In the genomic region with DNA sequence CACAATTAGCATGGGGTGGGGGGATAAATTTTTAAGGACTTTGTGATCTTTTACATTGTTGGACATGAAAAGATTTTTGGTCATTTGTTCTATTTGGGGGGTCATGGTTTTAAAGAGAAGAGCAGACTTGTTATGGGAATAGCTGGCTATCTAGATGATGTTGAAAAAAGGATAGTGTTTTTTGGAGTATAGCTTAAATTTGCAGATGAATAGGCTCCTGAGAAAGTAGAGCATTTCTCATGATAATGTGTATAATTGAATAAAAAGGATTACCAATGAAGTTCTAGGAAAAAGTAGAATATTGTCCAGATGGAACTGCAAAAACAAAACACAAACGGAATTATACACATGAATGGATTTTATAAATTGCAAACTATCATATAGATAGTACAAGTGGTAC, we compare ENCODE assay signal across 28 cellular contexts.
"Had no signal": no experiment of that assay in that cellular context is flagged by ENCODE, and none has a peak within 500 bp of the region (broad histone marks: within the 10 kb centered on the region; RNA-seq: fewer than 3 reads in every experiment).

No MANE protein-coding gene starts in this region.

- H3K9me3 ChIP-seq: suprapubic skin, testis, thyroid gland, upper lobe of right lung, vagina had no signal

- H3K4me1 ChIP-seq: stomach, suprapubic skin, thyroid gland, tibial artery, transverse colon, upper lobe of left lung, upper lobe of right lung, uterus, vagina had no signal

- H3K4me1 Mint-ChIP-seq: stimulated activated effector memory CD8-positive, alpha-beta T cell treated with anti-CD3 and anti-CD28 coated beads, Interleukin-12 subunit alpha, Interleukin-12 subunit beta, amount 100 ng/mL, for 72 hours; stimulated activated memory B cell treated with anti-CD40 and anti-IgM and Interleukin-4, amounts not matched to agents 10 μg/mL and 1 μg/mL and 100 μg/mL, for 72 hours; stimulated activated naive B cell treated with anti-CD40 and anti-IgM and Interleukin-4, amounts not matched to agents 10 μg/mL and 1 μg/mL and 100 μg/mL, for 72 hours; stimulated activated naive CD8-positive, alpha-beta T cell treated with anti-CD3 and anti-CD28 coated beads, Interleukin-15, amount 100 ng/mL, for 72 hours had no signal

- DNase-seq: stimulated activated CD4-positive, alpha-beta T cell treated with anti-CD3 and anti-CD28 coated beads, Interleukin-2, amount 100 ng/mL, for 48 hours; stimulated activated CD4-positive, alpha-beta T cell treated with anti-CD3 and anti-CD28 coated beads, Interleukin-4, amount 100 ng/mL, for 1 hour; stimulated activated CD4-positive, alpha-beta T cell treated with anti-CD3 and anti-CD28 coated beads, Interleukin-4, amount 100 ng/mL, for 24 hours; stimulated activated CD4-positive, alpha-beta T cell treated with anti-CD3 and anti-CD28 coated beads, Interleukin-4, amount 100 ng/mL, for 4 hours; stimulated activated CD8-positive, alpha-beta memory T cell treated with anti-CD3 and anti-CD28 coated beads, Interleukin-4, amount 100 ng/mL, for 48 hours; stimulated activated naive B cell treated with anti-CD40 and anti-IgM and Interleukin-4, amounts not matched to agents 10 μg/mL and 1 μg/mL and 100 μg/mL, for 72 hours; stimulated activated naive CD4-positive, alpha-beta T cell; stimulated activated naive CD4-positive, alpha-beta T cell treated with Interleukin-2 at 50 U/mL for 16 hours; stimulated activated naive CD8-positive, alpha-beta T cell treated with anti-CD3 and anti-CD28 coated beads, Interleukin-15, amount 100 ng/mL, for 72 hours; stimulated activated naive CD8-positive, alpha-beta T cell treated with anti-CD3 and anti-CD28 coated beads, Interleukin-15, Interleukin-2, amounts not matched to agents 100 U/mL and 50 U/mL, for 24 hours; stomach; substantia nigra; testis; thyroid gland; tibial artery; transverse colon; trophoblast cell; upper lobe of left lung; upper lobe of right lung; uterus had no signal

- H3K36me3 ChIP-seq: stomach, suprapubic skin, thoracic aorta, thyroid gland, tibial artery, tibial nerve, transverse colon, upper lobe of left lung, upper lobe of right lung, uterus, vagina had no signal

- H3K9me3 Mint-ChIP-seq: stimulated activated memory B cell treated with anti-CD40 and anti-IgM and Interleukin-4, amounts not matched to agents 10 μg/mL and 1 μg/mL and 100 μg/mL, for 72 hours; stimulated activated naive CD8-positive, alpha-beta T cell treated with anti-CD3 and anti-CD28 coated beads, Interleukin-15, amount 100 ng/mL, for 72 hours; stimulated activated naive CD8-positive, alpha-beta T cell treated with anti-CD3 and anti-CD28 coated beads, Interleukin-15, Interleukin-2, amounts not matched to agents 100 ng/mL and 50 ng/mL, for 24 hours had no signal

- H3K27me3 Mint-ChIP-seq: stimulated activated memory B cell treated with anti-CD40 and anti-IgM and Interleukin-4, amounts not matched to agents 10 μg/mL and 1 μg/mL and 100 μg/mL, for 72 hours; type B pancreatic cell had no signal

- H3K27ac Mint-ChIP-seq: stimulated activated effector memory CD8-positive, alpha-beta T cell treated with anti-CD3 and anti-CD28 coated beads, Interleukin-12 subunit alpha, Interleukin-12 subunit beta, amount 100 ng/mL, for 72 hours; stimulated activated memory B cell treated with anti-CD40 and anti-IgM and Interleukin-4, amounts not matched to agents 10 μg/mL and 1 μg/mL and 100 μg/mL, for 72 hours; stimulated activated naive B cell treated with anti-CD40 and anti-IgM and Interleukin-4, amounts not matched to agents 10 μg/mL and 1 μg/mL and 100 μg/mL, for 72 hours; stimulated activated naive CD8-positive, alpha-beta T cell treated with anti-CD3 and anti-CD28 coated beads, Interleukin-15, Interleukin-2, amounts not matched to agents 100 ng/mL and 50 ng/mL, for 24 hours; type B pancreatic cell had no signal

- H3K27me3 ChIP-seq: stomach, suprapubic skin, testis, thyroid gland, tibial artery, tibial nerve, transverse colon, upper lobe of left lung, upper lobe of right lung, uterus, vagina had no signal

- H3K4me3 Mint-ChIP-seq: stimulated activated effector memory CD8-positive, alpha-beta T cell treated with anti-CD3 and anti-CD28 coated beads, Interleukin-12 subunit alpha, Interleukin-12 subunit beta, amount 100 ng/mL, for 72 hours; stimulated activated memory B cell treated with anti-CD40 and anti-IgM and Interleukin-4, amounts not matched to agents 10 μg/mL and 1 μg/mL and 100 μg/mL, for 72 hours; stimulated activated naive B cell treated with anti-CD40 and anti-IgM and Interleukin-4, amounts not matched to agents 10 μg/mL and 1 μg/mL and 100 μg/mL, for 72 hours; stimulated activated naive CD8-positive, alpha-beta T cell treated with anti-CD3 and anti-CD28 coated beads, Interleukin-15, amount 100 ng/mL, for 72 hours; stimulated activated naive CD8-positive, alpha-beta T cell treated with anti-CD3 and anti-CD28 coated beads, Interleukin-15, Interleukin-2, amounts not matched to agents 100 ng/mL and 50 ng/mL, for 24 hours; type B pancreatic cell had no signal

- H3K4me3 ChIP-seq: stomach, suprapubic skin, testis, thoracic aorta, thyroid gland, tibial artery, tibial nerve, transverse colon, upper lobe of left lung, upper lobe of right lung, uterus, vagina had no signal

- H3K36me3 Mint-ChIP-seq: stimulated activated effector memory CD8-positive, alpha-beta T cell treated with anti-CD3 and anti-CD28 coated beads, Interleukin-12 subunit alpha, Interleukin-12 subunit beta, amount 100 ng/mL, for 72 hours; stimulated activated memory B cell treated with anti-CD40 and anti-IgM and Interleukin-4, amounts not matched to agents 10 μg/mL and 1 μg/mL and 100 μg/mL, for 72 hours; stimulated activated naive B cell treated with anti-CD40 and anti-IgM and Interleukin-4, amounts not matched to agents 10 μg/mL and 1 μg/mL and 100 μg/mL, for 72 hours; type B pancreatic cell had no signal

- H3K27ac ChIP-seq: stomach, suprapubic skin, testis, thoracic aorta, thyroid gland, tibial artery, tibial nerve, transverse colon, upper lobe of left lung, upper lobe of right lung, uterus, vagina had no signal
